Comparison of ENCODE assay signal across 15 cellular contexts in genomic region chr4:988726-989721, GRCh38. TPM values are rescaled to one million over a fixed set of nuclear protein-coding genes. Genes with fewer than 3 reads are reported as not detected.
A peak's percentile ranks its signal among the peaks of the same experiment; 100 is the strongest.
DNase-seq lines count a peak whose midpoint lies in the region; ATAC-seq and TF ChIP-seq lines count a peak whose summit lies in the region.
"Had no signal": no experiment of that assay in that cellular context is flagged by ENCODE, and none has a peak within 500 bp of the region (broad histone marks: within the 10 kb centered on the region; RNA-seq: fewer than 3 reads in every experiment).

No MANE protein-coding gene starts in this region.

- H3K36me3 Mint-ChIP-seq in activated naive CD8-positive, alpha-beta T cell = no peaks in the 10 kb centered on the region
- H3K36me3 Mint-ChIP-seq in activated naive CD8-positive, alpha-beta T cell treated with anti-CD3 and anti-CD28 coated beads for 36 hours = no peaks in the 10 kb centered on the region
- no peaks in the 10 kb centered on the region for H3K36me3 Mint-ChIP-seq in CD4-positive, CD25-positive, alpha-beta regulatory T cell
- peaks cover 27% of the 10 kb centered on the region for H3K36me3 Mint-ChIP-seq in Calu3 (ENCODE audit: insufficient read depth, unreplicated experiment)

- peak overlapping the region; percentile 91 for H3K23ac ChIP-seq in neuronal stem cell (ENCODE audit: low read depth, low read length, poor library complexity)

- no CpG with 5 or more reads among the region's 69 CpGs for WGBS in neuronal stem cell (ENCODE audit: extremely low coverage in 2 of 2, insufficient read length in 2 of 2, insufficient replicate concordance in 1 of 2), 2 donors

- H2BK12ac ChIP-seq in neuronal stem cell (ENCODE audit: low read length) = no peak overlapping the region

- no peak overlapping the region for H4K91ac ChIP-seq in neuronal stem cell (ENCODE audit: low read depth, low read length, poor library complexity)

- POLR2A ChIA-PET in RWPE1 (lab: Yijun Ruan, JAX; ENCODE audit: low non-redundant PET) = no interaction called here

- H2AFZ ChIP-seq in neuronal stem cell (ENCODE audit: low read length) = no peak overlapping the region

- no peak overlapping the region for H2BK5ac ChIP-seq in neuronal stem cell (ENCODE audit: low read length)

- H3K27me3 ChIP-seq in CD4-positive, CD25-positive, alpha-beta regulatory T cell (ENCODE audit: control insufficient read depth, insufficient read depth, low read length) = no peaks in the 10 kb centered on the region
- peaks cover 0 to 40% (median 4%) of the 10 kb centered on the region in 3 experiments for H3K27me3 ChIP-seq in neuronal stem cell (ENCODE audit: control insufficient read depth in 3 of 3, insufficient read depth in 3 of 3, low read depth in 1 of 3, low read length in 3 of 3)

- no TSS peak for BruUV-seq in Calu3 (replicated peaks; lab: Mats Ljungman, UMichigan)

- no peaks in the 10 kb centered on the region for H3K9me3 ChIP-seq in CD4-positive, CD25-positive, alpha-beta regulatory T cell (ENCODE audit: control insufficient read depth in 2 of 2, low read length in 2 of 2)
- H3K9me3 ChIP-seq in neuronal stem cell (replicated peaks in 1 of 2; ENCODE audit: control insufficient read depth in 2 of 2, insufficient read depth in 1 of 2, low read depth in 1 of 2, low read length in 2 of 2) = no peaks in the 10 kb centered on the region

- H3K14ac ChIP-seq in neuronal stem cell (ENCODE audit: low read length) = no peak overlapping the region

- CTCF ChIA-PET in RWPE1 (lab: Yijun Ruan, JAX) = no interaction called here
- CTCF ChIA-PET in Calu3 (lab: Charles Lee) = no interaction called here

- peak overlapping the region; percentile 10 for H3K4me3 Mint-ChIP-seq in activated naive CD8-positive, alpha-beta T cell
- no peak overlapping the region for H3K4me3 Mint-ChIP-seq in activated naive CD8-positive, alpha-beta T cell treated with anti-CD3 and anti-CD28 coated beads for 36 hours
- H3K4me3 Mint-ChIP-seq in CD4-positive, CD25-positive, alpha-beta regulatory T cell = peak overlapping the region in 3 of 4 donors; percentile 5 to 63 (median 32)
- H3K4me3 Mint-ChIP-seq in Calu3 (ENCODE audit: low read depth, unreplicated experiment) = no peak overlapping the region
- H3K4me3 Mint-ChIP-seq: H9 had no signal

- intact Hi-C loops in Calu3 (cut with micrococcal nuclease; ENCODE audit: unreplicated experiment) = no loop called here

- no peak overlapping the region for H3K27ac Mint-ChIP-seq in activated naive CD8-positive, alpha-beta T cell
- no peak overlapping the region for H3K27ac Mint-ChIP-seq in activated naive CD8-positive, alpha-beta T cell treated with anti-CD3 and anti-CD28 coated beads for 36 hours
- H3K27ac Mint-ChIP-seq in CD4-positive, CD25-positive, alpha-beta regulatory T cell = no peak overlapping the region
- no peak overlapping the region for H3K27ac Mint-ChIP-seq in Calu3 (ENCODE audit: unreplicated experiment)
- H3K27ac Mint-ChIP-seq: H9 had no signal

- peak overlapping the region; percentile 4 for H3K9ac ChIP-seq in neuronal stem cell (ENCODE audit: low read depth, low read length, poor library complexity)

- H3K4ac ChIP-seq in neuronal stem cell (ENCODE audit: low read length) = no peak overlapping the region

- H3K4me1 Mint-ChIP-seq in activated naive CD8-positive, alpha-beta T cell (ENCODE audit: low read depth) = peaks cover 25% of the 10 kb centered on the region
- H3K4me1 Mint-ChIP-seq in activated naive CD8-positive, alpha-beta T cell treated with anti-CD3 and anti-CD28 coated beads for 36 hours = peaks cover 13% of the 10 kb centered on the region
- peaks cover 0 to 33% (median 5%) of the 10 kb centered on the region in 4 donors for H3K4me1 Mint-ChIP-seq in CD4-positive, CD25-positive, alpha-beta regulatory T cell
- peaks cover 8% of the 10 kb centered on the region for H3K4me1 Mint-ChIP-seq in Calu3 (ENCODE audit: low read depth, unreplicated experiment)

- peaks cover 9% of the 10 kb centered on the region for H3K36me3 ChIP-seq in CD4-positive, CD25-positive, alpha-beta regulatory T cell (ENCODE audit: control insufficient read depth, insufficient read depth, low read length)
- H3K36me3 ChIP-seq in neuronal stem cell (replicated peaks in 1 of 2; ENCODE audit: control insufficient read depth in 2 of 2, insufficient read depth in 2 of 2, low read length in 2 of 2) = peaks cover 0 to 1% of the 10 kb centered on the region in 2 donors

- no peak for DNase-seq in activated naive CD8-positive, alpha-beta T cell treated with anti-CD3 and anti-CD28 coated beads for 36 hours
- no peak for DNase-seq in CD4-positive, CD25-positive, alpha-beta regulatory T cell
- DNase-seq in RWPE1 (ENCODE audit: low spot score) (no peak), neuronal stem cell (ENCODE audit: low spot score) (no peak), NCI-H774 (lab: John Stamatoyannopoulos, UW) (no peak), Calu3 (no peak)
- DNase-seq in activated naive CD4-positive, alpha-beta T cell treated with Interleukin-2 at 50 U/mL for 16 hours = no peak
- DNase-seq: DMS53, H9, NCI-H1417, NCI-H187 treated with DMSO at 0.1 percent for 48 hours, NCI-H510A treated with DMSO at 0.1 percent for 48 hours, SHP77 had no signal

- no peak overlapping the region for H3K4me3 ChIP-seq in CD4-positive, CD25-positive, alpha-beta regulatory T cell (ENCODE audit: low read depth, low read length)
- no peak overlapping the region for H3K4me3 ChIP-seq in neuronal stem cell (ENCODE audit: low read length in 2 of 2)

- peaks cover 34% of the 10 kb centered on the region for H3K4me1 ChIP-seq in CD4-positive, CD25-positive, alpha-beta regulatory T cell (ENCODE audit: control insufficient read depth, insufficient read depth, low read length, poor library complexity, severe bottlenecking)
- peaks cover 3 to 19% of the 10 kb centered on the region in 2 donors for H3K4me1 ChIP-seq in neuronal stem cell (ENCODE audit: control insufficient read depth in 2 of 2, insufficient read depth in 1 of 2, low read depth in 1 of 2, low read length in 2 of 2)

- ATAC-seq in CD4-positive, CD25-positive, alpha-beta regulatory T cell (ENCODE audit: low read depth in 2 of 2) = no peak
- ATAC-seq: SK-N-SH treated with all-trans-retinoic acid at 6 μM for 48 hours had no signal

- TF ChIP-seq CTCF in RWPE1 (conservative IDR thresholded peaks at IDR 0.05; ENCODE audit: low read depth) (no peak), Calu3 (IDR thresholded peaks at IDR 0.05; ENCODE audit: unreplicated experiment) (no peak)

- H3K9me3 Mint-ChIP-seq in activated naive CD8-positive, alpha-beta T cell (ENCODE audit: low read depth) = no peaks in the 10 kb centered on the region
- H3K9me3 Mint-ChIP-seq in activated naive CD8-positive, alpha-beta T cell treated with anti-CD3 and anti-CD28 coated beads for 36 hours = no peaks in the 10 kb centered on the region
- no peaks in the 10 kb centered on the region for H3K9me3 Mint-ChIP-seq in CD4-positive, CD25-positive, alpha-beta regulatory T cell
- H3K9me3 Mint-ChIP-seq in Calu3 (ENCODE audit: low read depth, unreplicated experiment) = no peaks in the 10 kb centered on the region

- peaks cover 8% of the 10 kb centered on the region for H3K79me1 ChIP-seq in neuronal stem cell (ENCODE audit: low read depth, low read length)

- H3K27me3 Mint-ChIP-seq in activated naive CD8-positive, alpha-beta T cell = no peaks in the 10 kb centered on the region
- no peaks in the 10 kb centered on the region for H3K27me3 Mint-ChIP-seq in activated naive CD8-positive, alpha-beta T cell treated with anti-CD3 and anti-CD28 coated beads for 36 hours
- no peaks in the 10 kb centered on the region for H3K27me3 Mint-ChIP-seq in CD4-positive, CD25-positive, alpha-beta regulatory T cell
- H3K27me3 Mint-ChIP-seq in Calu3 (ENCODE audit: unreplicated experiment) = no peaks in the 10 kb centered on the region

- H2BK120ac ChIP-seq in neuronal stem cell (ENCODE audit: low read depth, low read length) = no peak overlapping the region

- peak overlapping the region; percentile 43 for H4K8ac ChIP-seq in neuronal stem cell (ENCODE audit: low read depth, low read length)

- H3K27ac ChIP-seq in CD4-positive, CD25-positive, alpha-beta regulatory T cell (ENCODE audit: insufficient read depth, low read length, poor library complexity, severe bottlenecking) = no peak overlapping the region
- H3K27ac ChIP-seq in RWPE1 = peak overlapping the region; percentile 79; the same call in 1 of the 2 replicates
- no peak overlapping the region for H3K27ac ChIP-seq in neuronal stem cell (replicated peaks; ENCODE audit: low read length)

- H2BK15ac ChIP-seq in neuronal stem cell (ENCODE audit: low read length) = peak overlapping the region; percentile 26

- peak overlapping the region; percentile 10 for H2AK5ac ChIP-seq in neuronal stem cell (ENCODE audit: low read depth, low read length)

- H3K4me2 ChIP-seq in neuronal stem cell (ENCODE audit: insufficient read depth, low read length, poor library complexity, severe bottlenecking) = no peak overlapping the region

- H3K18ac ChIP-seq in neuronal stem cell (ENCODE audit: low read length) = no peak overlapping the region

RNA-seq across cellular contexts. Expression of gene IDUA, which starts 2.2 kb away (rescaled TPM):
- total RNA-seq in activated naive CD8-positive, alpha-beta T cell treated with anti-CD3 and anti-CD28 coated beads for 36 hours = 1 to 10 TPM; 6.6 to 7.1 TPM
- total RNA-seq in CD4-positive, CD25-positive, alpha-beta regulatory T cell = 55.5 TPM
- polyA plus RNA-seq in CD4-positive, CD25-positive, alpha-beta regulatory T cell = 10 to 100 TPM in 1 of 4 donors, 1 to 10 TPM in 3; 7.5 to 13.1 (median 8.5) TPM
- 6.9 TPM for polyA plus RNA-seq in neuronal stem cell (2013, experiment 1 of 2)
- 5.7 TPM for polyA plus RNA-seq in neuronal stem cell (2013, experiment 2 of 2)
- 36.9 and 38.8 TPM in 2 replicates for total RNA-seq in Calu3 (2022)

RNA-seq across cellular contexts. Expression of gene SLC26A1, which starts 4.2 kb away (rescaled TPM):
- total RNA-seq in activated naive CD8-positive, alpha-beta T cell treated with anti-CD3 and anti-CD28 coated beads for 36 hours = under 1 TPM; 0.20 to 0.21 TPM
- 0.37 TPM for total RNA-seq in CD4-positive, CD25-positive, alpha-beta regulatory T cell
- polyA plus RNA-seq in CD4-positive, CD25-positive, alpha-beta regulatory T cell = 1 to 10 TPM in 2 of 4 donors, under 1 TPM in 2; 0.42 to 1.7 (median 1.0) TPM
- 0.13 TPM for polyA plus RNA-seq in neuronal stem cell (2013, experiment 1 of 2)
- polyA plus RNA-seq in neuronal stem cell (2013, experiment 2 of 2) = 0.15 TPM
- 0.49 and 0.68 TPM in 2 replicates for total RNA-seq in Calu3 (2022)

RNA-seq across cellular contexts. Expression of gene DGKQ, which starts 15.7 kb away (rescaled TPM):
- 10 to 100 TPM; 12.5 to 14.0 TPM for total RNA-seq in activated naive CD8-positive, alpha-beta T cell treated with anti-CD3 and anti-CD28 coated beads for 36 hours
- 22.5 TPM for total RNA-seq in CD4-positive, CD25-positive, alpha-beta regulatory T cell
- polyA plus RNA-seq in CD4-positive, CD25-positive, alpha-beta regulatory T cell = 1 to 10 TPM; 2.4 to 5.4 (median 3.1) TPM
- 5.4 TPM for polyA plus RNA-seq in neuronal stem cell (2013, experiment 1 of 2)
- polyA plus RNA-seq in neuronal stem cell (2013, experiment 2 of 2) = 5.2 TPM
- total RNA-seq in Calu3 (2022) = 8.8 and 11.8 TPM in 2 replicates

RNA-seq across cellular contexts. Expression of gene FGFRL1, which starts 22.4 kb away (rescaled TPM):
- 10 to 100 TPM; 17.0 to 17.2 TPM for total RNA-seq in activated naive CD8-positive, alpha-beta T cell treated with anti-CD3 and anti-CD28 coated beads for 36 hours
- 14.3 TPM for total RNA-seq in CD4-positive, CD25-positive, alpha-beta regulatory T cell
- 1 to 10 TPM in 1 of 4 donors, under 1 TPM in 3; 0.27 to 1.6 (median 0.33) TPM for polyA plus RNA-seq in CD4-positive, CD25-positive, alpha-beta regulatory T cell
- 67.8 TPM for polyA plus RNA-seq in neuronal stem cell (2013, experiment 1 of 2)
- polyA plus RNA-seq in neuronal stem cell (2013, experiment 2 of 2) = 66.3 TPM
- 36.8 and 43.2 TPM in 2 replicates for total RNA-seq in Calu3 (2022)

RNA-seq across cellular contexts. Expression of gene TMEM175, which starts 56.8 kb away (rescaled TPM):
- total RNA-seq in activated naive CD8-positive, alpha-beta T cell treated with anti-CD3 and anti-CD28 coated beads for 36 hours = 10 to 100 TPM; 14.4 to 17.6 TPM
- total RNA-seq in CD4-positive, CD25-positive, alpha-beta regulatory T cell = 46.0 TPM
- 10 to 100 TPM; 12.1 to 17.5 (median 14.1) TPM for polyA plus RNA-seq in CD4-positive, CD25-positive, alpha-beta regulatory T cell
- polyA plus RNA-seq in neuronal stem cell (2013, experiment 1 of 2) = 8.0 TPM
- polyA plus RNA-seq in neuronal stem cell (2013, experiment 2 of 2) = 7.7 TPM
- 18.8 and 24.2 TPM in 2 replicates for total RNA-seq in Calu3 (2022)

Comparison
In these comparisons a context has a peak if more than half of its experiments do, and no peak if none do; other contexts are left out.
1. H3K4me3 Mint-ChIP-seq: peak in activated naive CD8-positive, alpha-beta T cell (single experiment) and CD4-positive, CD25-positive, alpha-beta regulatory T cell (3 of 4); none in activated naive CD8-positive, alpha-beta T cell treated with anti-CD3 and anti-CD28 coated beads for 36 hours (single experiment) and Calu3 (single experiment).